Comparison of ENCODE assay signal across 28 cellular contexts in genomic region chr5:134517553-134517952, GRCh38.
"Had no signal": no experiment of that assay in that cellular context is flagged by ENCODE, and none has a peak within 500 bp of the region (broad histone marks: within the 10 kb centered on the region; RNA-seq: fewer than 3 reads in every experiment).

No MANE protein-coding gene starts in this region.

- ATAC-seq: activated CD8-positive, alpha-beta memory T cell treated with anti-CD3 and anti-CD28 coated beads, Interleukin-2, amount 10 ng/mL, durations not matched to agents 7 days and 5 days; WTC11 had no signal

- H3K27ac ChIP-seq: brain microvascular endothelial cell, Peyer's patch had no signal

- H3K27me3 ChIP-seq: brain microvascular endothelial cell, Peyer's patch had no signal

- DNase-seq: activated CD4-positive, alpha-beta T cell treated with anti-CD3 and anti-CD28 coated beads, Interleukin-2, amount 10 ng/mL, durations not matched to agents 24 days and 14 days; activated CD4-positive, alpha-beta T cell treated with anti-CD3 and anti-CD28 coated beads, Interleukin-2, amount 50 U/mL, for 48 hours; activated CD4-positive, CD25-positive, alpha-beta regulatory T cell treated with anti-CD3 and anti-CD28 coated beads, Interleukin-2, amount 50 U/mL, for 72 hours; activated CD8-positive, alpha-beta memory T cell treated with anti-CD3 and anti-CD28 coated beads, Interleukin-2, amount 10 ng/mL, durations not matched to agents 7 days and 5 days; activated gamma-delta T cell treated with Interleukin-2 at 50 U/mL for 16 hours; activated naive CD4-positive, alpha-beta T cell treated with anti-CD3 and anti-CD28 coated beads, Interleukin-2, amount 10 ng/mL, durations not matched to agents 7 days and 5 days; activated naive CD8-positive, alpha-beta T cell treated with anti-CD3 and anti-CD28 coated beads for 36 hours; activated T-cell treated with anti-CD3 and anti-CD28 coated beads, Interleukin-2, amount 50 U/mL, for 48 hours; brain microvascular endothelial cell; cerebellar nuclear complex; Kasumi-1; KBM-7; NCI-H1092; NCI-H1417 treated with DMSO at 0.1 percent for 48 hours; NCI-H1694; NCI-H2029; NCI-H2107; NCI-H2171 treated with DMSO at 0.1 percent for 48 hours; NCI-H226; NCI-H510A; NCI-H526 treated with DMSO at 0.1 percent for 48 hours; NCI-H82; NK-92 treated with Interleukin-12 subunit alpha and Interleukin-12 subunit beta, amount 100 ng/mL, for 24 hours; OCI-M1; Peyer's patch; SHP77 treated with DMSO at 0.1 percent for 48 hours; T-helper 9 cell had no signal

- H3K4me3 ChIP-seq: Peyer's patch had no signal

- H3K9me3 ChIP-seq: Peyer's patch had no signal

- H3K36me3 ChIP-seq: brain microvascular endothelial cell, Peyer's patch had no signal
